In the genomic region with DNA sequence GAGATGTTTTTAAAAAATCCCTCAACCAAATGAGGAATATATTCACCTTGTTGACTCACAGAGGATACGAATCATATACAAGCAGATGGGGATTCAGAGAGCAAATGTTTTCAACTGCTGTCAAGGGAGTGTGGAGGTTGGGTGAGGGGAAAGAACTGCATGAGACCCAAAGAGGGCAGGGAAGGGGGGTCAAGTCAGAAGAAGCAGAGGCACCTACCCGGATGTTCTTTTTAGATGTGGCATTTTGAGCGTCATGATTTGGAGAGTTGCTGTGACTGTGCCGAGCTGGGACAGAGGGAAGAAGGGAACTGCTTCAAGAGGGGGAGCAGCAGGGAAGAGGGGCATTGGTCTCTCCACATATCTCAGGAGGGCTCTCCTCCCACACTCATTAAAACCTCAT, we compare ENCODE assay signal across 17 cellular contexts.
DNase-seq lines count a peak whose midpoint lies in the region; ATAC-seq lines count a peak whose summit lies in the region.
"Had no signal": no experiment of that assay in that cellular context is flagged by ENCODE, and none has a peak within 500 bp of the region (broad histone marks: within the 10 kb centered on the region; RNA-seq: fewer than 3 reads in every experiment).

No MANE protein-coding gene starts in this region.

- no peak overlapping the region; the same call in 1 of the 2 replicates for H3K4me3 ChIP-seq in Jurkat, Clone E6-1 (ENCODE audit: low read length)
- H3K4me3 ChIP-seq: GM12878, GM23338 had no signal

- no peak for DNase-seq in activated CD4-positive, alpha-beta T cell treated with anti-CD3 and anti-CD28 coated beads for 36 hours
- DNase-seq in activated CD4-positive, alpha-beta T cell treated with anti-CD3 and anti-CD28 coated beads, Interleukin-2, amount 10 ng/mL, durations not matched to agents 24 days and 14 days = no peak
- peak; percentile 60 for DNase-seq in Jurkat, Clone E6-1 (ENCODE audit: low read depth, low spot score)
- DNase-seq in NCI-H1694 treated with DMSO at 0.1 percent for 48 hours (lab: John Stamatoyannopoulos, UW) = peak; percentile 36
- peak; percentile 33 for DNase-seq in kidney tubule cell (ENCODE audit: low spot score)
- DNase-seq in NCI-H1105 treated with DMSO at 0.1 percent for 48 hours (lab: John Stamatoyannopoulos, UW) = no peak
- no peak for DNase-seq in activated T-helper 2 cell treated with anti-CD3 and anti-CD28 coated beads, Interferon-gamma antibody, Interleukin-2, Interleukin-4, amounts not matched to agents 10 μg/mL and 5 μg/mL and 100 μg/mL, durations not matched to agents 14 hours and 24 hours and 36 hours (ENCODE audit: low spot score)
- no peak for DNase-seq in ecto neural progenitor cell (ENCODE audit: low spot score)
- DNase-seq: C1 segment of cervical spinal cord; Caco-2; CD8-positive, alpha-beta T cell; DMS53; DMS79 treated with DMSO at 0.1 percent for 48 hours; H9 had no signal

- POLR2A ChIA-PET in activated CD4-positive, alpha-beta T cell treated with anti-CD3 and anti-CD28 coated beads for 36 hours (lab: Charles Lee) = no interaction called here

- peak; percentile 33 for ATAC-seq in activated CD4-positive, alpha-beta T cell treated with anti-CD3 and anti-CD28 coated beads for 36 hours
- ATAC-seq: CD8-positive, alpha-beta T cell; GM12878; GM23338; HCT116 had no signal

- no peaks in the 10 kb centered on the region for H3K9me3 Mint-ChIP-seq in activated CD4-positive, alpha-beta T cell treated with anti-CD3 and anti-CD28 coated beads for 36 hours (ENCODE audit: low read depth)
- H3K9me3 Mint-ChIP-seq in activated CD4-positive, alpha-beta T cell treated with anti-CD3 and anti-CD28 coated beads, Interleukin-2, amount 10 ng/mL, durations not matched to agents 24 days and 14 days = no peaks in the 10 kb centered on the region
- H3K9me3 Mint-ChIP-seq in activated T-helper 2 cell treated with anti-CD3 and anti-CD28 coated beads, Interferon-gamma antibody, Interleukin-2, Interleukin-4, amounts not matched to agents 10 μg/mL and 5 μg/mL and 100 μg/mL, durations not matched to agents 14 hours and 24 hours and 36 hours = no peaks in the 10 kb centered on the region
- H3K9me3 Mint-ChIP-seq: CD8-positive, alpha-beta T cell; GM23338; H9 had no signal

- CTCF ChIA-PET in activated CD4-positive, alpha-beta T cell treated with anti-CD3 and anti-CD28 coated beads for 36 hours (lab: Charles Lee) = no interaction called here

- H3K27ac Mint-ChIP-seq in activated CD4-positive, alpha-beta T cell treated with anti-CD3 and anti-CD28 coated beads for 36 hours = no peak overlapping the region
- H3K27ac Mint-ChIP-seq in activated CD4-positive, alpha-beta T cell treated with anti-CD3 and anti-CD28 coated beads, Interleukin-2, amount 10 ng/mL, durations not matched to agents 24 days and 14 days = no peak overlapping the region
- no peak overlapping the region for H3K27ac Mint-ChIP-seq in activated T-helper 2 cell treated with anti-CD3 and anti-CD28 coated beads, Interferon-gamma antibody, Interleukin-2, Interleukin-4, amounts not matched to agents 10 μg/mL and 5 μg/mL and 100 μg/mL, durations not matched to agents 14 hours and 24 hours and 36 hours
- H3K27ac Mint-ChIP-seq: CD8-positive, alpha-beta T cell; GM23338; H9 had no signal

- no peaks in the 10 kb centered on the region for H3K36me3 Mint-ChIP-seq in activated CD4-positive, alpha-beta T cell treated with anti-CD3 and anti-CD28 coated beads for 36 hours (ENCODE audit: low read depth)
- H3K36me3 Mint-ChIP-seq in activated CD4-positive, alpha-beta T cell treated with anti-CD3 and anti-CD28 coated beads, Interleukin-2, amount 10 ng/mL, durations not matched to agents 24 days and 14 days (ENCODE audit: low read depth) = no peaks in the 10 kb centered on the region
- H3K36me3 Mint-ChIP-seq in activated T-helper 2 cell treated with anti-CD3 and anti-CD28 coated beads, Interferon-gamma antibody, Interleukin-2, Interleukin-4, amounts not matched to agents 10 μg/mL and 5 μg/mL and 100 μg/mL, durations not matched to agents 14 hours and 24 hours and 36 hours (ENCODE audit: low read depth) = no peaks in the 10 kb centered on the region
- H3K36me3 Mint-ChIP-seq: CD8-positive, alpha-beta T cell had no signal

- peaks cover 10% of the 10 kb centered on the region for H3K4me1 Mint-ChIP-seq in activated CD4-positive, alpha-beta T cell treated with anti-CD3 and anti-CD28 coated beads for 36 hours
- peaks cover 14% of the 10 kb centered on the region for H3K4me1 Mint-ChIP-seq in activated CD4-positive, alpha-beta T cell treated with anti-CD3 and anti-CD28 coated beads, Interleukin-2, amount 10 ng/mL, durations not matched to agents 24 days and 14 days
- peaks cover 9% of the 10 kb centered on the region for H3K4me1 Mint-ChIP-seq in activated T-helper 2 cell treated with anti-CD3 and anti-CD28 coated beads, Interferon-gamma antibody, Interleukin-2, Interleukin-4, amounts not matched to agents 10 μg/mL and 5 μg/mL and 100 μg/mL, durations not matched to agents 14 hours and 24 hours and 36 hours (ENCODE audit: low read depth)

- H3K27me3 Mint-ChIP-seq in activated CD4-positive, alpha-beta T cell treated with anti-CD3 and anti-CD28 coated beads for 36 hours = peaks cover 6% of the 10 kb centered on the region
- H3K27me3 Mint-ChIP-seq in activated CD4-positive, alpha-beta T cell treated with anti-CD3 and anti-CD28 coated beads, Interleukin-2, amount 10 ng/mL, durations not matched to agents 24 days and 14 days = peaks cover 6% of the 10 kb centered on the region
- H3K27me3 Mint-ChIP-seq in activated T-helper 2 cell treated with anti-CD3 and anti-CD28 coated beads, Interferon-gamma antibody, Interleukin-2, Interleukin-4, amounts not matched to agents 10 μg/mL and 5 μg/mL and 100 μg/mL, durations not matched to agents 14 hours and 24 hours and 36 hours (ENCODE audit: low read depth) = peaks cover 2% of the 10 kb centered on the region

- intact Hi-C loops in activated CD4-positive, alpha-beta T cell treated with anti-CD3 and anti-CD28 coated beads for 36 hours (cut with DNase I, micrococcal nuclease) = no loop called here
- intact Hi-C loops in activated CD4-positive, alpha-beta T cell treated with anti-CD3 and anti-CD28 coated beads, Interleukin-2, amount 10 ng/mL, durations not matched to agents 24 days and 14 days (cut with micrococcal nuclease) = no loop called here
- intact Hi-C loops in activated T-helper 2 cell treated with anti-CD3 and anti-CD28 coated beads, Interferon-gamma antibody, Interleukin-2, Interleukin-4, amounts not matched to agents 10 μg/mL and 5 μg/mL and 100 μg/mL, durations not matched to agents 14 hours and 24 hours and 36 hours (cut with micrococcal nuclease) = no loop called here

- no peak overlapping the region for H3K4me3 Mint-ChIP-seq in activated CD4-positive, alpha-beta T cell treated with anti-CD3 and anti-CD28 coated beads for 36 hours
- no peak overlapping the region for H3K4me3 Mint-ChIP-seq in activated CD4-positive, alpha-beta T cell treated with anti-CD3 and anti-CD28 coated beads, Interleukin-2, amount 10 ng/mL, durations not matched to agents 24 days and 14 days
- H3K4me3 Mint-ChIP-seq in activated T-helper 2 cell treated with anti-CD3 and anti-CD28 coated beads, Interferon-gamma antibody, Interleukin-2, Interleukin-4, amounts not matched to agents 10 μg/mL and 5 μg/mL and 100 μg/mL, durations not matched to agents 14 hours and 24 hours and 36 hours (ENCODE audit: low read depth) = no peak overlapping the region
- H3K4me3 Mint-ChIP-seq: CD8-positive, alpha-beta T cell; GM23338; H9 had no signal

Comparison
In these comparisons a context has a peak if more than half of its experiments do, and no peak if none do; other contexts are left out.
1. DNase-seq: peak in Jurkat, Clone E6-1 (single experiment), NCI-H1694 treated with DMSO at 0.1 percent for 48 hours (single experiment) and kidney tubule cell (single experiment); none in activated CD4-positive, alpha-beta T cell treated with anti-CD3 and anti-CD28 coated beads for 36 hours (single experiment), activated CD4-positive, alpha-beta T cell treated with anti-CD3 and anti-CD28 coated beads, Interleukin-2, amount 10 ng/mL, durations not matched to agents 24 days and 14 days (single experiment), NCI-H1105 treated with DMSO at 0.1 percent for 48 hours (single experiment), activated T-helper 2 cell treated with anti-CD3 and anti-CD28 coated beads, Interferon-gamma antibody, Interleukin-2, Interleukin-4, amounts not matched to agents 10 μg/mL and 5 μg/mL and 100 μg/mL, durations not matched to agents 14 hours and 24 hours and 36 hours (single experiment) and ecto neural progenitor cell (single experiment).